Comparison of ENCODE assay signal across 8 cellular contexts in genomic region chr19:8413593-8413923, GRCh38. TPM values are rescaled to one million over a fixed set of nuclear protein-coding genes. Genes with fewer than 3 reads are reported as not detected.
A peak's percentile ranks its signal among the peaks of the same experiment; 100 is the strongest.
DNase-seq lines count a peak whose midpoint lies in the region; ATAC-seq and TF ChIP-seq lines count a peak whose summit lies in the region.

No MANE protein-coding gene starts in this region.

- no peaks in the 10 kb centered on the region for H3K27me3 ChIP-seq in RWPE2 (ENCODE audit: insufficient read depth, poor library complexity, severe bottlenecking)
- H3K27me3 ChIP-seq in fibroblast of lung (ENCODE audit: control insufficient read depth, insufficient read depth, low read length), result no peaks in the 10 kb centered on the region

- H3K9ac ChIP-seq in fibroblast of lung (ENCODE audit: insufficient read depth, low read length), result peak overlapping the region; percentile 57

- H3K36me3 ChIP-seq in RWPE2 (ENCODE audit: low read depth), result no peaks in the 10 kb centered on the region
- H3K36me3 ChIP-seq in fibroblast of lung (ENCODE audit: control insufficient read depth, insufficient read depth, low read length), result no peaks in the 10 kb centered on the region

- ATAC-seq in GM18907 (IDR thresholded peaks at IDR 0.05; ENCODE audit: unreplicated experiment), result peak; percentile 6
- ATAC-seq in RWPE2 (ENCODE audit: low read depth), result no peak
- no peak for ATAC-seq in activated CD4-positive, CD25-positive, alpha-beta regulatory T cell treated with anti-CD3 and anti-CD28 coated beads, Interleukin-2, amount 50 U/mL, for 24 hours
- no peak for ATAC-seq in HG03378 (IDR thresholded peaks at IDR 0.05; ENCODE audit: unreplicated experiment)

- H3K4me2 ChIP-seq in fibroblast of lung (ENCODE audit: extremely low read depth, insufficient read depth, low read length), result peak overlapping the region; percentile 89

- H4K20me1 ChIP-seq in fibroblast of lung (ENCODE audit: control insufficient read depth, extremely low read depth, insufficient read depth, low read length), result no peaks in the 10 kb centered on the region

- H3K27ac ChIP-seq in RWPE2 (ENCODE audit: poor library complexity, severe bottlenecking) (no peak overlapping the region), fibroblast of lung (ENCODE audit: insufficient read depth, low read length) (peak overlapping the region; percentile 38)

- no peak for TF ChIP-seq CTCF in RWPE2 (IDR thresholded peaks at IDR 0.05; ENCODE audit: poor library complexity, severe bottlenecking)
- TF ChIP-seq CTCF in fibroblast of lung (conservative IDR thresholded peaks at IDR 0.05 in 1 of 2, IDR thresholded peaks at IDR 0.05 in 1 of 2; ENCODE audit: low read depth in 1 of 2, low read length in 2 of 2), result no peak
- TF ChIP-seq CTCF in retinal pigment epithelial cell (conservative IDR thresholded peaks at IDR 0.05; ENCODE audit: low read depth, low read length), result no peak

- H3K4me1 ChIP-seq in RWPE2 (ENCODE audit: insufficient read depth, poor library complexity, severe bottlenecking) (no peaks in the 10 kb centered on the region), fibroblast of lung (ENCODE audit: control insufficient read depth, extremely low read depth, insufficient read depth, low read length) (peaks cover 3% of the 10 kb centered on the region)

- DNase-seq in RWPE2 (ENCODE audit: low spot score), result no peak
- DNase-seq in fibroblast of lung (ENCODE audit: low read depth in 2 of 2), result no peak
- DNase-seq in retinal pigment epithelial cell (ENCODE audit: low read depth), result no peak
- DNase-seq in UCSD-AML1 (lab: John Stamatoyannopoulos, UW; ENCODE audit: unreplicated experiment), result no peak
- no peak for DNase-seq in SKM-1 treated with dmso at 0.1 percent for 144 hours (lab: John Stamatoyannopoulos, UW; ENCODE audit: unreplicated experiment)

- H3K9me3 ChIP-seq in RWPE2 (ENCODE audit: severe bottlenecking), result no peaks in the 10 kb centered on the region
- H3K9me3 ChIP-seq in fibroblast of lung (ENCODE audit: control insufficient read depth, insufficient read depth, low read depth, low read length), result no peaks in the 10 kb centered on the region

- peak overlapping the region; percentile 83 for H2AFZ ChIP-seq in fibroblast of lung (ENCODE audit: low read length)

- H3K4me3 ChIP-seq in RWPE2 (ENCODE audit: severe bottlenecking) (peak overlapping the region; percentile 70), fibroblast of lung (replicated peaks in 1 of 4; ENCODE audit: control extremely low read depth in 1 of 4, insufficient read depth in 1 of 4, low read depth in 3 of 4, low read length in 4 of 4) (peak overlapping the region; percentile 52 to 78 (median 58)), retinal pigment epithelial cell (ENCODE audit: low read length) (peak overlapping the region; percentile 63)

- no peaks in the 10 kb centered on the region for H3K79me2 ChIP-seq in fibroblast of lung (ENCODE audit: control insufficient read depth, insufficient read depth, low read length)

RNA-seq across cellular contexts. Expression of gene MARCHF2, which starts 0.5 kb away (rescaled TPM):
- total RNA-seq in fibroblast of lung, result 57.5 and 90.8 TPM in 2 replicates
- polyA plus RNA-seq in fibroblast of lung, result 16.8 and 19.4 TPM in 2 replicates
- 24.0 and 28.1 TPM in 2 replicates for polyA plus RNA-seq in fibroblast of lung (2012)
- polyA minus RNA-seq in fibroblast of lung (ENCODE audit: low replicate concordance), result 20.1 and 23.2 TPM in 2 replicates

RNA-seq across cellular contexts. Expression of gene RAB11B, which starts 23.4 kb away (rescaled TPM):
- total RNA-seq in fibroblast of lung, result 46.2 and 47.0 TPM in 2 replicates
- 27.8 and 34.8 TPM in 2 replicates for polyA plus RNA-seq in fibroblast of lung
- polyA plus RNA-seq in fibroblast of lung (2012), result 89.5 and 104 TPM in 2 replicates
- 29.3 and 32.9 TPM in 2 replicates for polyA minus RNA-seq in fibroblast of lung (ENCODE audit: low replicate concordance)

RNA-seq across cellular contexts. Expression of gene HNRNPM, which starts 31.2 kb away (rescaled TPM):
- 36.2 and 51.5 TPM in 2 replicates for total RNA-seq in fibroblast of lung
- 104 and 136 TPM in 2 replicates for polyA plus RNA-seq in fibroblast of lung
- 180 and 281 TPM in 2 replicates for polyA plus RNA-seq in fibroblast of lung (2012)
- 24.3 and 35.9 TPM in 2 replicates for polyA minus RNA-seq in fibroblast of lung (ENCODE audit: low replicate concordance)

RNA-seq across cellular contexts. Expression of gene ANGPTL4, which starts 49.6 kb away (rescaled TPM):
- total RNA-seq in fibroblast of lung, result 1.7 and 6.7 TPM in 2 replicates
- 6.0 and 6.6 TPM in 2 replicates for polyA plus RNA-seq in fibroblast of lung
- polyA plus RNA-seq in fibroblast of lung (2012), result 7.1 and 8.1 TPM in 2 replicates
- polyA minus RNA-seq in fibroblast of lung (ENCODE audit: low replicate concordance), result 2.5 and 5.8 TPM in 2 replicates
